ENCODE assay signal across 17 cellular contexts in the genomic region with DNA sequence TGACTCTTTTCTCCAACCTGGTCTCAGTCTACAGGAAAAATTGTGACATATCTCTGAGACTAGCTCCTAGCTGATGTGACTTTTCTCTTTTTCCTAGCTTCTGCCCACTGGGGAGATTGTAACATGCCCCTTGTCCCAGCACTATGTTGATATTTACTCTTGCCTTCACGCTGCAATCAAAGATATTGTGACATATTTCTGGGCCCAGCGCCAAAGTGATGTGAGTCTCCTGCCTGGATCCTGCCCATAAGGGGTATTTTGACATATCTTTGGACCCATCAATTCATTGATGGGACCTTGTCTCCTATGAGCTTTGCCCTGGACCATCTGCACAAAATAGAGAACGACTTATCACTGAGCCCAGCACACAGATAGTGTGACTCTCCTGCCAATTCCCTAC. TPM values are rescaled to one million over a fixed set of nuclear protein-coding genes. Genes with fewer than 3 reads are reported as not detected.
DNase-seq lines count a peak whose midpoint lies in the region; TF ChIP-seq lines count a peak whose summit lies in the region.
"Had no signal": no experiment of that assay in that cellular context is flagged by ENCODE, and none has a peak within 500 bp of the region (broad histone marks: within the 10 kb centered on the region; RNA-seq: fewer than 3 reads in every experiment).

No MANE protein-coding gene starts in this region.

- intact Hi-C loops in esophagus muscularis mucosa (cut with DNase I) = no loop called here

- TF ChIP-seq EP300 in esophagus muscularis mucosa (IDR thresholded peaks at IDR 0.05) = no peak

- peaks cover 0 to 6% (median 2%) of the 10 kb centered on the region in 4 donors for H3K9me3 ChIP-seq in esophagus muscularis mucosa
- H3K9me3 ChIP-seq: Caco-2 had no signal

- no peaks in the 10 kb centered on the region for H3K36me3 ChIP-seq in esophagus muscularis mucosa
- H3K36me3 ChIP-seq: BE2C, BLaER1 had no signal

- DNase-seq in coronary artery (ENCODE audit: low spot score) (peak; percentile 1), esophagus muscularis mucosa (ENCODE audit: extremely low spot score) (peak; percentile 90), ureter (ENCODE audit: low spot score) (peak; percentile 14), dedifferentiated amniotic fluid mesenchymal stem cell (ENCODE audit: extremely low spot score) (no peak), NOMO-1 treated with DMSO at 0.1 percent for 48 hours (lab: John Stamatoyannopoulos, UW; ENCODE audit: unreplicated experiment) (no peak)
- DNase-seq: 8988T; ACHN; BE2C; C1 segment of cervical spinal cord; Caco-2; Calu3; CD4-positive, alpha-beta T cell; CD8-positive, alpha-beta T cell; DMS79 treated with DMSO at 0.1 percent for 48 hours; GF-D8 had no signal

- H3K4me3 ChIP-seq in coronary artery (no peak overlapping the region), esophagus muscularis mucosa (no peak overlapping the region)
- H3K4me3 ChIP-seq: BLaER1 had no signal

- H3K27ac ChIP-seq in coronary artery (no peak overlapping the region), esophagus muscularis mucosa (replicated peaks in 1 of 4) (no peak overlapping the region)
- H3K27ac ChIP-seq: BLaER1 had no signal

- no peaks in the 10 kb centered on the region for H3K27me3 ChIP-seq in esophagus muscularis mucosa
- H3K27me3 ChIP-seq: BE2C, BLaER1 had no signal

- 86% methylated on average over 3 of the region's 3 CpGs for WGBS in esophagus muscularis mucosa

- TF ChIP-seq CTCF in coronary artery (IDR thresholded peaks at IDR 0.05) (no peak), esophagus muscularis mucosa (IDR thresholded peaks at IDR 0.05) (no peak)

- no peaks in the 10 kb centered on the region for H3K4me1 ChIP-seq in esophagus muscularis mucosa
- H3K4me1 ChIP-seq: BE2C, BLaER1, Caco-2 had no signal

- no peak for TF ChIP-seq POLR2A in esophagus muscularis mucosa (IDR thresholded peaks at IDR 0.05; ENCODE audit: low read depth)

RNA-seq across cellular contexts. Expression of gene ZNF729, which starts 41.1 kb away (rescaled TPM):
- total RNA-seq in esophagus muscularis mucosa = not detected
- total RNA-seq in ureter = not detected
- total RNA-seq: A673; Caco-2; Calu3; CD4-positive, alpha-beta T cell; CD8-positive, alpha-beta T cell had no signal

Comparison
In these comparisons a context has a peak if more than half of its experiments do, and no peak if none do; other contexts are left out.
1. DNase-seq: peak in coronary artery (single experiment), esophagus muscularis mucosa (single experiment) and ureter (single experiment); none in dedifferentiated amniotic fluid mesenchymal stem cell (single experiment) and NOMO-1 treated with DMSO at 0.1 percent for 48 hours (single experiment).